32 cellular contexts compared by ENCODE assay signal in the genomic region with DNA sequence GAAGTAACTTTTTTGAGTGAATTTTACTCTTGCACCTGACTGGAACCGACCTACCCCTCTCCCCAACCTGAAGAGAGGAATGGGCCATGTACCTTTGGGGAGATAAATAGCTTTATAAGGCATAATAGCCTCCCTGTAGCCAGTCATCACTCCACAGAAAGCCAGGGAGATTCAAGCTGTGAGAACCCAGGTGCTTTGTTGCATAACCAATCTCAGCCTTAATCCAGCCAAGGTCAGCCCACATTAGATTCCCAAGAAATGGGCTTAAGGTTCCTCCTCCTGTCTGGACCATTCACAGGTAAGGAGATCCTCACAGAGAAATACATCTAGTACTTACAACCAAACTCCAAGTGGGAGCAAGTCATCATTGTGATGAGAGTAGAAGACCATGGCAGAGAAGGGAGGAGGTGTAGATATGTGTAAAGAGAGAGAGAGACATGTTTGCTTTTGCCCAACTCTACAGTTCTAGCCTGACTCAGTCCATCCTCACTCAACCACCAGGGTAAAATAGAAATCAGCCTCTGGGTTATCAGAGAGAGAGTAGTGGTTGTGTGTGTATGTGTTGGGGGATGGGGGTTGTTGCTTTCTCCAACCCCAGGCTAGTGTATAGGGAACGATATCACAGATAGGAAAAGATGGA. TPM values are rescaled to one million over a fixed set of nuclear protein-coding genes. Genes with fewer than 3 reads are reported as not detected.
DNase-seq lines count a peak whose midpoint lies in the region; ATAC-seq, FAIRE-seq and TF ChIP-seq lines count a peak whose summit lies in the region.
"Had no signal": no experiment of that assay in that cellular context is flagged by ENCODE, and none has a peak within 500 bp of the region (broad histone marks: within the 10 kb centered on the region; RNA-seq: fewer than 3 reads in every experiment).

No MANE protein-coding gene starts in this region.

- H3K9me3 Mint-ChIP-seq in chondrocyte (ENCODE audit: low read depth): no peaks in the 10 kb centered on the region
- H3K9me3 Mint-ChIP-seq: effector memory CD8-positive, alpha-beta T cell; HFFc6; naive B cell; stimulated activated naive B cell treated with anti-CD40 and anti-IgM and Interleukin-4, amounts not matched to agents 10 μg/mL and 1 μg/mL and 100 μg/mL, for 72 hours had no signal

- H3K36me3 ChIP-seq in GM12878 (ENCODE audit: control insufficient read depth in 2 of 2, insufficient read depth in 2 of 2, low read length in 1 of 2): no peaks in the 10 kb centered on the region
- no peaks in the 10 kb centered on the region for H3K36me3 ChIP-seq in iPS-18a (ENCODE audit: control insufficient read depth, low read depth, low read length)
- H3K36me3 ChIP-seq in smooth muscle cell (ENCODE audit: low read depth): no peaks in the 10 kb centered on the region
- H3K36me3 ChIP-seq: MG63, SJCRH30, vagina had no signal

- no peak overlapping the region for H3K4me3 Mint-ChIP-seq in chondrocyte (ENCODE audit: unreplicated experiment)
- H3K4me3 Mint-ChIP-seq: activated naive CD8-positive, alpha-beta T cell; effector memory CD8-positive, alpha-beta T cell; HFFc6; naive B cell; stimulated activated naive B cell treated with anti-CD40 and anti-IgM and Interleukin-4, amounts not matched to agents 10 μg/mL and 1 μg/mL and 100 μg/mL, for 72 hours had no signal

- no TSS peak for BruUV-seq in GM12878 (replicated peaks; lab: Mats Ljungman, UMichigan)

- no peaks in the 10 kb centered on the region for H3F3A ChIP-seq in smooth muscle cell (ENCODE audit: low read depth)

- H2AFZ ChIP-seq in GM12878 (ENCODE audit: control insufficient read depth, low read depth, low read length) (no peak overlapping the region), smooth muscle cell (ENCODE audit: low read depth) (no peak overlapping the region)

- TF ChIP-seq EP300 in GM12878 (IDR thresholded peaks at IDR 0.05; ENCODE audit: borderline replicate concordance in 1 of 2, control insufficient read depth in 1 of 2, low read depth in 2 of 2, low read length in 2 of 2): no peak

- H3K4me1 ChIP-seq in GM12878 (ENCODE audit: control insufficient read depth, insufficient read depth, low read length): peaks cover 13% of the 10 kb centered on the region
- peaks cover 70% of the 10 kb centered on the region for H3K4me1 ChIP-seq in iPS-18a (ENCODE audit: control insufficient read depth, low read depth, low read length)
- peaks cover 83% of the 10 kb centered on the region for H3K4me1 ChIP-seq in smooth muscle cell (ENCODE audit: low read depth)

- RAD21 ChIA-PET in GM12878 (lab: Charles Lee; ENCODE audit: unreplicated experiment): no interaction called here

- DNase-seq in activated CD4-positive, CD25-positive, alpha-beta regulatory T cell (lab: John Stamatoyannopoulos, UW): no peak
- no peak for DNase-seq in GM12878 (ENCODE audit: low read depth, low spot score)
- no peak for DNase-seq in smooth muscle cell (lab: John Stamatoyannopoulos, UW; ENCODE audit: unreplicated experiment)
- DNase-seq in NAMALWA (ENCODE audit: low spot score): no peak
- no peak for DNase-seq in chondrocyte (ENCODE audit: low spot score)
- DNase-seq: activated CD4-positive, alpha-beta T cell treated with anti-CD3 and anti-CD28 coated beads for 48 hours; activated effector memory CD4-positive, alpha-beta T cell treated with anti-CD3 and anti-CD28 coated beads, Interleukin-2, amount 50 U/mL, for 16 hours; anterior cingulate cortex; caudate nucleus; cortex of kidney; effector memory CD8-positive, alpha-beta T cell; head of caudate nucleus; HFFc6; kidney; MG63; midbrain; naive B cell; NCI-H1105 treated with DMSO at 0.1 percent for 48 hours; NCI-H2029; RPMI8226; SJCRH30; stimulated activated naive B cell treated with anti-CD40 and anti-IgM and Interleukin-4, amounts not matched to agents 10 μg/mL and 1 μg/mL and 100 μg/mL, for 72 hours; SW 1271 had no signal

- H3K4me3 ChIP-seq in GM12878 (no peak overlapping the region), iPS-18a (ENCODE audit: low read length) (peak overlapping the region; percentile 25), smooth muscle cell (no peak overlapping the region)
- H3K4me3 ChIP-seq: MG63, SJCRH30, vagina had no signal

- H3K27me3 Mint-ChIP-seq in chondrocyte (ENCODE audit: low read depth): no peaks in the 10 kb centered on the region

- CTCF ChIA-PET in GM12878 (lab: Yijun Ruan, JAX): no interaction called here

- no peak for TF ChIP-seq RAD21 in GM12878 (IDR thresholded peaks at IDR 0.05; ENCODE audit: insufficient read depth, low read depth, low read length)

- ATAC-seq in activated CD4-positive, CD25-positive, alpha-beta regulatory T cell treated with anti-CD3 and anti-CD28 coated beads, Interleukin-2, amount 50 U/mL, for 24 hours: peak; percentile 27 to 41
- ATAC-seq in GM12878: peak; percentile 26; the same call in 2 of the 3 replicates
- ATAC-seq in HG02840 (IDR thresholded peaks at IDR 0.05; ENCODE audit: low FRiP score, unreplicated experiment): no peak
- ATAC-seq: effector memory CD8-positive, alpha-beta T cell; stimulated activated naive B cell treated with anti-CD40 and anti-IgM and Interleukin-4, amounts not matched to agents 10 μg/mL and 1 μg/mL and 100 μg/mL, for 72 hours had no signal

- TF ChIP-seq POLR2A in GM12878 (IDR thresholded peaks at IDR 0.05; ENCODE audit: low read depth, low read length): no peak

- in situ Hi-C loops in GM12878 (cut with MboI): no loop called here

- TF ChIP-seq CTCF in GM12878 (IDR thresholded peaks at IDR 0.05 in 2 of 3, conservative IDR thresholded peaks at IDR 0.05 in 1 of 3; ENCODE audit: control insufficient read depth in 2 of 3, extremely low read depth in 1 of 3, insufficient read depth in 1 of 3, low read depth in 3 of 3, low read length in 3 of 3) (no peak), smooth muscle cell (IDR thresholded peaks at IDR 0.05; ENCODE audit: borderline replicate concordance, insufficient read depth, poor library complexity, severe bottlenecking) (no peak), chondrocyte (IDR thresholded peaks at IDR 0.05) (no peak)

- intact Hi-C loops in GM12878 (cut with micrococcal nuclease; ENCODE audit: unreplicated experiment): no loop called here

- no peaks in the 10 kb centered on the region for H3K36me3 Mint-ChIP-seq in chondrocyte (ENCODE audit: low read depth)
- H3K36me3 Mint-ChIP-seq: activated naive CD8-positive, alpha-beta T cell; naive B cell; stimulated activated naive B cell treated with anti-CD40 and anti-IgM and Interleukin-4, amounts not matched to agents 10 μg/mL and 1 μg/mL and 100 μg/mL, for 72 hours had no signal

- peaks cover 5 to 26% of the 10 kb centered on the region in 2 experiments for H3K27me3 ChIP-seq in GM12878 (replicated peaks in 1 of 2; ENCODE audit: control insufficient read depth in 2 of 2, insufficient read depth in 2 of 2, low read length in 1 of 2)
- H3K27me3 ChIP-seq in iPS-18a (ENCODE audit: control insufficient read depth, insufficient read depth, low read length): peaks cover 57% of the 10 kb centered on the region
- no peaks in the 10 kb centered on the region for H3K27me3 ChIP-seq in smooth muscle cell (ENCODE audit: low read depth)
- H3K27me3 ChIP-seq: MG63, SJCRH30, vagina had no signal

- H3K9ac ChIP-seq in GM12878 (ENCODE audit: control insufficient read depth, insufficient read depth, low read length): no peak overlapping the region
- no peak overlapping the region for H3K9ac ChIP-seq in iPS-18a (ENCODE audit: low read length)
- H3K9ac ChIP-seq in smooth muscle cell (ENCODE audit: low read depth): no peak overlapping the region
- H3K9ac ChIP-seq: KMS-11 had no signal

- peaks cover 21% of the 10 kb centered on the region for H3K4me1 Mint-ChIP-seq in chondrocyte (ENCODE audit: low read depth)

- 44% methylated on average over 2 of the region's 2 CpGs for WGBS in GM12878 (ENCODE audit: insufficient coverage, insufficient replicate concordance, low lambda C conversion rate, missing lambda C conversion rate)
- WGBS in smooth muscle cell (ENCODE audit: low lambda C conversion rate): 56% methylated on average over 2 of the region's 2 CpGs

- H4K20me1 ChIP-seq in GM12878 (ENCODE audit: control insufficient read depth, insufficient read depth): no peaks in the 10 kb centered on the region
- no peaks in the 10 kb centered on the region for H4K20me1 ChIP-seq in smooth muscle cell (ENCODE audit: low read depth)

- H3K4me2 ChIP-seq in GM12878 (ENCODE audit: control insufficient read depth, insufficient read depth) (no peak overlapping the region), smooth muscle cell (peak overlapping the region; percentile 26)
- H3K4me2 ChIP-seq: KMS-11 had no signal

- SMC1A ChIA-PET in GM12878 (lab: Charles Lee; ENCODE audit: uncharacterized antibody, unreplicated experiment): interaction anchor here (1.3 kb wide), 1 partner anchor 223 kb away, joined by 3 read pairs; no protein-coding TSS in a partner anchor

- H3K27ac ChIP-seq in GM12878 (ENCODE audit: control insufficient read depth, insufficient read depth) (no peak overlapping the region), iPS-18a (ENCODE audit: low read length) (no peak overlapping the region), smooth muscle cell (ENCODE audit: low read depth) (no peak overlapping the region)
- H3K27ac ChIP-seq: KMS-11, SJCRH30, vagina had no signal

- POLR2A ChIA-PET in GM12878 (lab: Charles Lee): no interaction called here

- H3K79me2 ChIP-seq in GM12878 (ENCODE audit: control insufficient read depth, insufficient read depth, low read length) (no peaks in the 10 kb centered on the region), smooth muscle cell (ENCODE audit: low read depth) (peaks cover 16% of the 10 kb centered on the region)

- no peak for FAIRE-seq in GM12878 (lab: Jason Lieb, UNC)
- FAIRE-seq: A204.1, HTR-8/SVneo, kidney had no signal

- H3K27ac Mint-ChIP-seq in chondrocyte (ENCODE audit: unreplicated experiment): no peak overlapping the region
- H3K27ac Mint-ChIP-seq: activated naive CD8-positive, alpha-beta T cell; CD14-positive monocyte; effector memory CD8-positive, alpha-beta T cell; HFFc6; naive B cell; stimulated activated naive B cell treated with anti-CD40 and anti-IgM and Interleukin-4, amounts not matched to agents 10 μg/mL and 1 μg/mL and 100 μg/mL, for 72 hours had no signal

- H3K9me3 ChIP-seq in GM12878 (replicated peaks; ENCODE audit: control insufficient read depth, insufficient read depth, low read length) (no peaks in the 10 kb centered on the region), iPS-18a (ENCODE audit: control insufficient read depth, low read depth, low read length) (no peaks in the 10 kb centered on the region), smooth muscle cell (replicated peaks; ENCODE audit: low read depth) (no peaks in the 10 kb centered on the region)
- H3K9me3 ChIP-seq: MG63, SJCRH30, vagina had no signal

RNA-seq across cellular contexts. Expression of a gene that starts 23.6 kb away (rescaled TPM):
- total RNA-seq in GM12878 (2013; cell fraction: nucleolus; rRNA removed): 0.22 and 0.35 TPM in 2 replicates
- total RNA-seq in GM12878 (2014; rRNA removed) (0.23 and 0.98 TPM in 2 replicates), GM12878 (2014; rRNA removed; fragmentation: Illumina TruSeq; extraction: Trizol) (0.28 and 0.45 TPM in 2 replicates), GM12878 (2021) (0.13 and 0.72 TPM in 2 replicates), smooth muscle cell (1.2 and 1.8 TPM in 2 replicates), chondrocyte (1.9 to 3.7 TPM (median 2.0 TPM) in 3 replicates)
- polyA plus RNA-seq in GM12878 (2011; ENCODE audit: low read depth): not detected
- polyA plus RNA-seq in GM12878 (2011; rRNA removed) (0.04 and 0.05 TPM in 2 replicates), GM12878 (2014; fragmentation: Illumina TruSeq; extraction: Trizol) (0.26 and 0.65 TPM in 2 replicates), GM12878 (2014; fragmentation: Nextera tagmentation; extraction: Ambion mirVana) (under 1 TPM; 0.08 to 0.29 TPM), GM12878 (2014; rRNA removed) (0.53 and 0.90 TPM in 2 replicates), GM12878 (2016; fragmentation: Nextera tagmentation; extraction: Ambion mirVana) (under 1 TPM; 0.63 to 0.78 TPM), smooth muscle cell (0.50 and 0.53 TPM in 2 replicates)
- polyA plus RNA-seq in GM12878 (2011; cell fraction: cytosol; rRNA removed): 0.03 and 0.10 TPM in 2 replicates
- polyA plus RNA-seq in GM12878 (2011; cell fraction: nucleus; rRNA removed): 0.06 TPM in 1 of 2 replicates, not detected in the other
- polyA plus RNA-seq in GM12878 (2012): 0.16 and 0.28 TPM in 2 replicates
- polyA minus RNA-seq in GM12878 (2011; rRNA and poly(A)+ RNA removed): 0.05 and 0.15 TPM in 2 replicates
- not detected in 2 replicates for polyA minus RNA-seq in GM12878 (2011; cell fraction: cytosol; rRNA and poly(A)+ RNA removed)
- not detected in 2 replicates for polyA minus RNA-seq in GM12878 (2011; cell fraction: nucleus; rRNA and poly(A)+ RNA removed)

RNA-seq across cellular contexts. Expression of a gene that starts 32.2 kb away (rescaled TPM):
- total RNA-seq in GM12878 (2013; cell fraction: nucleolus; rRNA removed): 240 and 255 TPM in 2 replicates
- total RNA-seq in GM12878 (2014; rRNA removed): 37.1 and 45.6 TPM in 2 replicates
- total RNA-seq in GM12878 (2014; rRNA removed; fragmentation: Illumina TruSeq; extraction: Trizol): 27.5 and 30.1 TPM in 2 replicates
- 32.2 and 36.7 TPM in 2 replicates for total RNA-seq in GM12878 (2021)
- 34.5 TPM for polyA plus RNA-seq in GM12878 (2011; ENCODE audit: low read depth)
- polyA plus RNA-seq in GM12878 (2011; rRNA removed): 61.1 and 61.5 TPM in 2 replicates
- 41.5 and 44.6 TPM in 2 replicates for polyA plus RNA-seq in GM12878 (2011; cell fraction: cytosol; rRNA removed)
- polyA plus RNA-seq in GM12878 (2011; cell fraction: nucleus; rRNA removed): 63.2 and 68.2 TPM in 2 replicates
- polyA plus RNA-seq in GM12878 (2012): 19.2 and 23.0 TPM in 2 replicates
- polyA plus RNA-seq in GM12878 (2014; fragmentation: Illumina TruSeq; extraction: Trizol): 29.5 and 39.5 TPM in 2 replicates
- 10 to 100 TPM in 1 of 2 experiments, 1 to 10 TPM in 1; 8.7 to 12.1 TPM for polyA plus RNA-seq in GM12878 (2014; fragmentation: Nextera tagmentation; extraction: Ambion mirVana)
- polyA plus RNA-seq in GM12878 (2014; rRNA removed): 32.8 and 37.4 TPM in 2 replicates
- polyA plus RNA-seq in GM12878 (2016; fragmentation: Nextera tagmentation; extraction: Ambion mirVana): 10 to 100 TPM; 13.8 to 16.3 TPM
- polyA minus RNA-seq in GM12878 (2011; rRNA and poly(A)+ RNA removed): 95.6 and 97.9 TPM in 2 replicates
- polyA minus RNA-seq in GM12878 (2011; cell fraction: cytosol; rRNA and poly(A)+ RNA removed): 15.5 and 19.3 TPM in 2 replicates
- polyA minus RNA-seq in GM12878 (2011; cell fraction: nucleus; rRNA and poly(A)+ RNA removed): 74.1 and 152 TPM in 2 replicates
- total RNA-seq in smooth muscle cell: 43.6 and 44.6 TPM in 2 replicates
- polyA plus RNA-seq in smooth muscle cell: 6.8 and 10.8 TPM in 2 replicates
- total RNA-seq in chondrocyte: 35.4 to 39.0 TPM (median 37.5 TPM) in 3 replicates
